Comparison of ENCODE assay signal across 8 cellular contexts in the genomic region with DNA sequence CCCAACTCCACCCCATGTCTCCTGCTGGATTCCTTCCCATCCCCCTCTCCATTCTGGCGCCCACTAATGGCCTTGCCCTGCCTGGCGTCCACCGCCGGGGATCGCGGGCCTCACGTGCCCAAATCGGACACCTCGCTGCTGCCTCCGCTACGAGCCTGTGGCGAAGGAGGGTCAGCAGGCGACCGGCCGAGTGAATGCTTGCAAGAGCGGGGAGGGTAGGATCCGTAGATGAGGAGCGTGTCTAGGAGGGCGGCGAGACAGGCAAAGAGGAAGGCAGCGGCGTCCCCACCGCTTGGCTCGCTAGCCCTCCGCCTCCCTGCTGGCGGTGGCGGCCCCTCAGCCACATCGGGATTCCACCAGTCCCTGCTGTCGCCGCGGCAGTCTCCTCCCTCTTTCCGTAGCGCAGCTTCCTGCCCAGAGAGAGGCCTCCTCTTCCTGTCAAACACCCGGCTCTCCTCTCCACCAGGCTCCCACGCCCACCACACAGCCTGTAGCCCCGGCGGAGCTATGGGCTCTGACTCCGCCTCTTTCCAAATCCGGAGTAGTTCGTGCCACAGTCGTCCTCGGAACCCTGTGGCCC. TPM values are rescaled to one million over a fixed set of nuclear protein-coding genes. Genes with fewer than 3 reads are reported as not detected.
DNase-seq lines count a peak whose midpoint lies in the region; ATAC-seq and TF ChIP-seq lines count a peak whose summit lies in the region.

Gene SPIN2B, minus strand, starts transcription at position 387 of the 580 bp plus-strand sequence.

- peak; percentile 99 for ATAC-seq in GM19023 (IDR thresholded peaks at IDR 0.05; ENCODE audit: unreplicated experiment)
- peak; percentile 100 for ATAC-seq in HG03196 (IDR thresholded peaks at IDR 0.05; ENCODE audit: unreplicated experiment)

- H3K4me3 Mint-ChIP-seq in chondrocyte (ENCODE audit: unreplicated experiment): peak within 1 kb of the TSS; percentile 91

- peaks cover 6% of the 10 kb centered on the region for H3K9me3 Mint-ChIP-seq in chondrocyte (ENCODE audit: low read depth)

- peaks cover 6% of the 10 kb centered on the region for H3K4me1 Mint-ChIP-seq in chondrocyte (ENCODE audit: low read depth)

- H3K36me3 Mint-ChIP-seq in chondrocyte (ENCODE audit: low read depth): peaks cover 2% of the 10 kb centered on the region

- no peaks in the 10 kb centered on the region for H3K27me3 ChIP-seq in layer of hippocampus (ENCODE audit: control insufficient read depth, insufficient read depth, low read length)

- H3K27ac Mint-ChIP-seq in chondrocyte (ENCODE audit: unreplicated experiment): peak within 1 kb of the TSS; percentile 93

- peak within 1 kb of the TSS; percentile 70 for H3K4me3 ChIP-seq in AG09309 (ENCODE audit: control insufficient read depth, low read depth, low read length)

- peak within 1 kb of the TSS; percentile 57 for H3K27ac ChIP-seq in layer of hippocampus (ENCODE audit: low read depth, low read length)

- TF ChIP-seq CTCF in AG09309 (IDR thresholded peaks at IDR 0.05; ENCODE audit: control insufficient read depth, insufficient read depth, low read depth, low read length, missing control alignments) (no peak), chondrocyte (IDR thresholded peaks at IDR 0.05) (peak; percentile 45)

- peak; percentile 23 for DNase-seq in AG09309 (ENCODE audit: low read depth)
- peak; percentile 80 for DNase-seq in NCI-H446 treated with DMSO at 0.1 percent for 48 hours (lab: John Stamatoyannopoulos, UW)
- peak; percentile 67 for DNase-seq in activated CD4-positive, CD25-positive, alpha-beta regulatory T cell treated with anti-CD3 and anti-CD28 coated beads, Interleukin-2, amount 50 U/mL, for 72 hours
- peak; percentile 94 for DNase-seq in chondrocyte (ENCODE audit: low spot score)
- peak; percentile 55 to 64 for DNase-seq in stimulated activated CD4-positive, alpha-beta T cell treated with anti-CD3 and anti-CD28 coated beads, Interleukin-1b, Interleukin-23, amount 100 ng/mL, for 4 hours (ENCODE audit: low read depth in 2 of 2)

- no peaks in the 10 kb centered on the region for H3K27me3 Mint-ChIP-seq in chondrocyte (ENCODE audit: low read depth)

RNA-seq across cellular contexts. Expression of gene SPIN2B, which starts in this region (rescaled TPM):
- 12.9 to 24.2 TPM (median 13.9 TPM) in 3 replicates for total RNA-seq in chondrocyte

Comparison
In these comparisons a context has a peak if more than half of its experiments do, and no peak if none do; other contexts are left out.
1. Peak in every context shown above with its lines: DNase-seq, ATAC-seq, H3K4me3 ChIP-seq and H3K27ac ChIP-seq.
2. DNase-seq: peak in every context shown above with its lines; median percentile 94 in chondrocyte; 80 in NCI-H446 treated with DMSO at 0.1 percent for 48 hours; 67 in activated CD4-positive, CD25-positive, alpha-beta regulatory T cell treated with anti-CD3 and anti-CD28 coated beads, Interleukin-2, amount 50 U/mL, for 72 hours; 60 in stimulated activated CD4-positive, alpha-beta T cell treated with anti-CD3 and anti-CD28 coated beads, Interleukin-1b, Interleukin-23, amount 100 ng/mL, for 4 hours; 23 in AG09309.